ENCODE assay signal across 9 cellular contexts in the genomic region with DNA sequence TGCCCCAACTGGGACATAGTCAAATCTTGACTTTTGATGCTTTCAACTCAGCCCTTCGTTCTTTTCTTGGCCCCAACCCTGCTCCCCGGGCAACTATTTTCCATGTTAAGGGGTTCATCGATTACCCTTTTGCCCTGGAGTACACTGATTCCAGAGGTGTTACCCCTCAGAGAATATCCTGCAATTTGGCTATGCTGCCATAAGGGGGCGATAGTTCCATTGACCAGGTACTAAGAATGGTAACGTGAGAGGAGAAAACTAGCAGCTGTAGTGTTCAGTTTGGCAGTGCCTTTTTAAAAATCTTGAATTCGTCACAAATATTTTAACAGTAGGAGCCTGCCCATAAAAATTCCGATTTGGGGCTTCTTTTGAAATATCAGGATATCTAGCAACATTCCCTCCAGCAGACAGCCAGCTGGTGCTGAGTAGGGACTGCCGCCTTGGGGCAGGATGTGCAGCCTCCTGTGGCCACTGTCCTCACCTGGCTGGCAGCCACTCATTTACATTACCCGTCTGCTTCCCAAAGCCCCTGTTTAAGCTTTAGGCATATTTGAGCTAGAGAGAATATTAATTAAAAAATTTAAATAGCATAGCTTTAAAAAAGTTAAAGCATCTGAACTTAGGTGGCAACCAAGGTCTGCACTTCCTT.
DNase-seq lines count a peak whose midpoint lies in the region; TF ChIP-seq lines count a peak whose summit lies in the region.
"Had no signal": no experiment of that assay in that cellular context is flagged by ENCODE, and none has a peak within 500 bp of the region (broad histone marks: within the 10 kb centered on the region; RNA-seq: fewer than 3 reads in every experiment).

No MANE protein-coding gene starts in this region.

- peak; percentile 28 for DNase-seq in CD1c-positive myeloid dendritic cell (ENCODE audit: extremely low spot score)
- DNase-seq in GM19238 (ENCODE audit: insufficient read length, low spot score): peak; percentile 13
- DNase-seq in Peyer's patch: peak in 1 of 3 donors; percentile 47
- peak; percentile 72 for DNase-seq in iPS-NIHi11 (ENCODE audit: low spot score)
- no peak for DNase-seq in NCI-H1694 treated with DMSO at 0.1 percent for 48 hours (lab: John Stamatoyannopoulos, UW)
- no peak for DNase-seq in activated T-helper 2 cell treated with anti-CD3 and anti-CD28 coated beads, Interferon-gamma antibody, Interleukin-2, Interleukin-4, amounts not matched to agents 10 μg/mL and 5 μg/mL and 100 μg/mL, durations not matched to agents 14 hours and 24 hours and 36 hours (ENCODE audit: low spot score)
- DNase-seq in SIG-M5 treated with dmso at 0.1 percent for 504 hours (lab: John Stamatoyannopoulos, UW; ENCODE audit: unreplicated experiment): no peak
- no peak for DNase-seq in GDM1 (lab: John Stamatoyannopoulos, UW)
- DNase-seq: natural killer cell had no signal

- H3K27ac ChIP-seq in Peyer's patch: no peak overlapping the region

- no peaks in the 10 kb centered on the region for H3K36me3 Mint-ChIP-seq in activated T-helper 2 cell treated with anti-CD3 and anti-CD28 coated beads, Interferon-gamma antibody, Interleukin-2, Interleukin-4, amounts not matched to agents 10 μg/mL and 5 μg/mL and 100 μg/mL, durations not matched to agents 14 hours and 24 hours and 36 hours (ENCODE audit: low read depth)
- H3K36me3 Mint-ChIP-seq: natural killer cell had no signal

- intact Hi-C loops in activated T-helper 2 cell treated with anti-CD3 and anti-CD28 coated beads, Interferon-gamma antibody, Interleukin-2, Interleukin-4, amounts not matched to agents 10 μg/mL and 5 μg/mL and 100 μg/mL, durations not matched to agents 14 hours and 24 hours and 36 hours (cut with micrococcal nuclease): no loop called here

- peak in 4 of 6 experiments; percentile 26 to 57 (median 51) for TF ChIP-seq CTCF in Peyer's patch (IDR thresholded peaks at IDR 0.05)

- H3K36me3 ChIP-seq in Peyer's patch: no peaks in the 10 kb centered on the region

- no peak for TF ChIP-seq POLR2A in Peyer's patch (IDR thresholded peaks at IDR 0.05)

- H3K4me1 ChIP-seq in Peyer's patch: no peaks in the 10 kb centered on the region

- no peaks in the 10 kb centered on the region for H3K4me1 Mint-ChIP-seq in activated T-helper 2 cell treated with anti-CD3 and anti-CD28 coated beads, Interferon-gamma antibody, Interleukin-2, Interleukin-4, amounts not matched to agents 10 μg/mL and 5 μg/mL and 100 μg/mL, durations not matched to agents 14 hours and 24 hours and 36 hours (ENCODE audit: low read depth)

- no peaks in the 10 kb centered on the region for H3K27me3 ChIP-seq in Peyer's patch

- H3K4me3 Mint-ChIP-seq in activated T-helper 2 cell treated with anti-CD3 and anti-CD28 coated beads, Interferon-gamma antibody, Interleukin-2, Interleukin-4, amounts not matched to agents 10 μg/mL and 5 μg/mL and 100 μg/mL, durations not matched to agents 14 hours and 24 hours and 36 hours (ENCODE audit: low read depth): no peak overlapping the region
- H3K4me3 Mint-ChIP-seq: natural killer cell had no signal

- H3K27ac Mint-ChIP-seq in activated T-helper 2 cell treated with anti-CD3 and anti-CD28 coated beads, Interferon-gamma antibody, Interleukin-2, Interleukin-4, amounts not matched to agents 10 μg/mL and 5 μg/mL and 100 μg/mL, durations not matched to agents 14 hours and 24 hours and 36 hours: no peak overlapping the region
- H3K27ac Mint-ChIP-seq: natural killer cell had no signal

- H3K9me3 Mint-ChIP-seq in activated T-helper 2 cell treated with anti-CD3 and anti-CD28 coated beads, Interferon-gamma antibody, Interleukin-2, Interleukin-4, amounts not matched to agents 10 μg/mL and 5 μg/mL and 100 μg/mL, durations not matched to agents 14 hours and 24 hours and 36 hours: no peaks in the 10 kb centered on the region
- H3K9me3 Mint-ChIP-seq: natural killer cell had no signal

- no peak overlapping the region for H3K4me3 ChIP-seq in Peyer's patch

- no peaks in the 10 kb centered on the region for H3K27me3 Mint-ChIP-seq in activated T-helper 2 cell treated with anti-CD3 and anti-CD28 coated beads, Interferon-gamma antibody, Interleukin-2, Interleukin-4, amounts not matched to agents 10 μg/mL and 5 μg/mL and 100 μg/mL, durations not matched to agents 14 hours and 24 hours and 36 hours (ENCODE audit: low read depth)

- no peaks in the 10 kb centered on the region for H3K9me3 ChIP-seq in Peyer's patch

Comparison
In these comparisons a context has a peak if more than half of its experiments do, and no peak if none do; other contexts are left out.
1. DNase-seq: peak in CD1c-positive myeloid dendritic cell (single experiment), GM19238 (single experiment) and iPS-NIHi11 (single experiment); none in NCI-H1694 treated with DMSO at 0.1 percent for 48 hours (single experiment), activated T-helper 2 cell treated with anti-CD3 and anti-CD28 coated beads, Interferon-gamma antibody, Interleukin-2, Interleukin-4, amounts not matched to agents 10 μg/mL and 5 μg/mL and 100 μg/mL, durations not matched to agents 14 hours and 24 hours and 36 hours (single experiment), SIG-M5 treated with dmso at 0.1 percent for 504 hours (single experiment) and GDM1 (single experiment).